Comparison of ENCODE assay signal across 8 cellular contexts in the genomic region with DNA sequence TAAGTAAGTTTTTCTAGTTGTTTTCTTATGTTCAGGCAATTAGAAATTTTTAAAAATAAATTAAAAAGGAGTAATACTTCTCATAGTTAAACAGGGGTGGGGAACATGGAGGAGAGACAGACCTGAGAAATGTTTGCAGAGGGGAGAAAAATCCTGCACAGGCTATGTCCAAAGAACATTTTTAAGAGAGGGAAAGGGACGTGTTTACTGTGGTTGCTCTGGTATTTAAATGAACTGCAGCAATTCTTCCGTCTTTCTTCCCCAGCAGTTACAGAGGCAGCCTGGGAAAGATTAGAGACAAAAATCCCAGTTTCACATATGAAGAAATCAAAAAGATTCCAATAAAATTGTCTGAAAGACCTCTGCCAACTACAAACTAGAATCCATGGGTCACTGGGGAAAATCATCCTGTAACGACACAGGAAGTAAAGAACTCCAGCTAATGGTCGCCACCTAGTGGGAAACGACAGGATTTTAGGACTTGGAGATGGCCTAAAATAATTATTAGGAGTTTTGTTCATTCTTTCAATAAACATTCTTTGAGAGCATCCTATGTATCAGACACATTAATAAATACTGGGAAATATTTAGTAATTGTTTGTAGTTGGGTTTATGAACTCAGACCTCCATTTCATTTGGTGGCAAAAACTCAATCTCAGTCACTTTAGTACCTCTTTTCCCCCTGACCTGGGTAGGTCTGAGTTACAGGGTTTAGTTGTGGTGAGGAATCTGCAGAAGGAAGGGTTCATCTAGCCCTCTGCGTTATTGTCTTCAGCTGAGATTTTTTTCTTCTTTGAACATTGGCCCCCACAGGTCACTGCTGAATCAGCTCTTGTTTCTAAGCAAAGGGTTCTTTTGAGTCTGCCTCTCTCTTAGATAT.
DNase-seq lines count a peak whose midpoint lies in the region; ATAC-seq and TF ChIP-seq lines count a peak whose summit lies in the region.

No MANE protein-coding gene starts in this region.

- TF ChIP-seq CTCF in fibroblast of villous mesenchyme (IDR thresholded peaks at IDR 0.05; ENCODE audit: insufficient read depth, low read depth, low read length), result peak; percentile 72

- H3K4me1 ChIP-seq in neuron (ENCODE audit: insufficient read depth, low read length), result no peaks in the 10 kb centered on the region

- peak; percentile 77 for ATAC-seq in GM18870 (IDR thresholded peaks at IDR 0.05; ENCODE audit: unreplicated experiment)
- ATAC-seq in HG03060 (IDR thresholded peaks at IDR 0.05; ENCODE audit: low read depth, unreplicated experiment), result peak; percentile 62

- no peaks in the 10 kb centered on the region for H3K9me3 ChIP-seq in neuron (ENCODE audit: low read length)

- H2AFZ ChIP-seq in neuron (ENCODE audit: low read depth, low read length), result peak overlapping the region; percentile 3

- in situ Hi-C loops in Caki2 (cut with HindIII; ENCODE audit: low pct_unique_long_range_greater_than_20kb, low sequenced_read_pairs), result no loop called here

- no peaks in the 10 kb centered on the region for H3K27me3 ChIP-seq in neuron (ENCODE audit: insufficient read depth, low read length)

- H3K4me3 ChIP-seq in fibroblast of villous mesenchyme (ENCODE audit: low read depth, low read length), result no peak overlapping the region
- H3K4me3 ChIP-seq in neuron (ENCODE audit: low read length), result no peak overlapping the region

- no peaks in the 10 kb centered on the region for H3K36me3 ChIP-seq in neuron (ENCODE audit: insufficient read depth, low read length)

- DNase-seq in Caki2 (ENCODE audit: low read depth), result peak; percentile 55
- DNase-seq in NCI-H1930 (lab: John Stamatoyannopoulos, UW), result peak; percentile 4 to 25
- DNase-seq in UCSD-AML1 (lab: John Stamatoyannopoulos, UW; ENCODE audit: unreplicated experiment), result peak; percentile 10
- peak; percentile 79 for DNase-seq in fibroblast of villous mesenchyme (ENCODE audit: low read depth)
- no peak for DNase-seq in ecto neural progenitor cell (ENCODE audit: low spot score)
